ENCODE assay signal across 1 cellular context in the genomic region with DNA sequence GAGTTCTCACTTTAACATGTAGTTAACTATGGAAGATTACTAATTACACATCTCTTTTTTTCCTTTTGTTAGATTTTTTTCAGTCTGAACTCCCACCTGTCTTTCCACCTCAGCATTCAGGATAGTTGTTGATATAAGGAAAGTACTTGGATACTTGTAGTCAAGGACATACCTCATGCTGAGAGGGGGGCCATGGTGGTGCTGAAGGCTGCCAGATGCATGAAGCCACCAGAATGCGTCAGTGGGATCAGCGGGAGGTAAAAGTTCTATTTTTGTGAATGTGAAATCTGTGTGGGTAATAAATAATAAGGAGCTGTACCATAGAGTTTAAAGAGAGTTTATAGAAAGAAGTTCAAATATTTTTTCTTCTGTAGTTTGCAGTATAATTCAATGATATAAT.
TF ChIP-seq lines count a peak whose summit lies in the region.

No MANE protein-coding gene starts in this region.

TF ChIP-seq in WTC11, 78 proteins besides CTCF, POLR2A, EP300 and RAD21 (continued from another document):
- TF ChIP-seq, protein P1, sequence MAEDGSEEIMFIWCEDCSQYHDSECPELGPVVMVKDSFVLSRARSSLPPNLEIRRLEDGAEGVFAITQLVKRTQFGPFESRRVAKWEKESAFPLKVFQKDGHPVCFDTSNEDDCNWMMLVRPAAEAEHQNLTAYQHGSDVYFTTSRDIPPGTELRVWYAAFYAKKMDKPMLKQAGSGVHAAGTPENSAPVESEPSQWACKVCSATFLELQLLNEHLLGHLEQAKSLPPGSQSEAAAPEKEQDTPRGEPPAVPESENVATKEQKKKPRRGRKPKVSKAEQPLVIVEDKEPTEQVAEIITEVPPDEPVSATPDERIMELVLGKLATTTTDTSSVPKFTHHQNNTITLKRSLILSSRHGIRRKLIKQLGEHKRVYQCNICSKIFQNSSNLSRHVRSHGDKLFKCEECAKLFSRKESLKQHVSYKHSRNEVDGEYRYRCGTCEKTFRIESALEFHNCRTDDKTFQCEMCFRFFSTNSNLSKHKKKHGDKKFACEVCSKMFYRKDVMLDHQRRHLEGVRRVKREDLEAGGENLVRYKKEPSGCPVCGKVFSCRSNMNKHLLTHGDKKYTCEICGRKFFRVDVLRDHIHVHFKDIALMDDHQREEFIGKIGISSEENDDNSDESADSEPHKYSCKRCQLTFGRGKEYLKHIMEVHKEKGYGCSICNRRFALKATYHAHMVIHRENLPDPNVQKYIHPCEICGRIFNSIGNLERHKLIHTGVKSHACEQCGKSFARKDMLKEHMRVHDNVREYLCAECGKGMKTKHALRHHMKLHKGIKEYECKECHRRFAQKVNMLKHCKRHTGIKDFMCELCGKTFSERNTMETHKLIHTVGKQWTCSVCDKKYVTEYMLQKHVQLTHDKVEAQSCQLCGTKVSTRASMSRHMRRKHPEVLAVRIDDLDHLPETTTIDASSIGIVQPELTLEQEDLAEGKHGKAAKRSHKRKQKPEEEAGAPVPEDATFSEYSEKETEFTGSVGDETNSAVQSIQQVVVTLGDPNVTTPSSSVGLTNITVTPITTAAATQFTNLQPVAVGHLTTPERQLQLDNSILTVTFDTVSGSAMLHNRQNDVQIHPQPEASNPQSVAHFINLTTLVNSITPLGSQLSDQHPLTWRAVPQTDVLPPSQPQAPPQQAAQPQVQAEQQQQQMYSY (CRISPR knock-in tag; IDR thresholded peaks at IDR 0.05): no peak
- TF ChIP-seq ZNF232 (CRISPR knock-in tag; IDR thresholded peaks at IDR 0.05) (no peak), SOX15 (CRISPR knock-in tag; IDR thresholded peaks at IDR 0.05) (no peak), IRF2 (CRISPR knock-in tag; IDR thresholded peaks at IDR 0.05; ENCODE audit: borderline replicate concordance, low read depth) (no peak), CREM (CRISPR knock-in tag; IDR thresholded peaks at IDR 0.05) (no peak), GABPB1 (CRISPR knock-in tag; IDR thresholded peaks at IDR 0.05) (no peak), CREB1 (CRISPR knock-in tag; IDR thresholded peaks at IDR 0.05) (no peak), RORB (CRISPR knock-in tag; IDR thresholded peaks at IDR 0.05) (no peak), TEAD4 (CRISPR knock-in tag; IDR thresholded peaks at IDR 0.05) (no peak), PREB (CRISPR knock-in tag; IDR thresholded peaks at IDR 0.05; ENCODE audit: borderline replicate concordance) (no peak), NFATC4 (CRISPR knock-in tag; IDR thresholded peaks at IDR 0.05) (no peak), NR1H2 (CRISPR knock-in tag; IDR thresholded peaks at IDR 0.05) (no peak)
- TF ChIP-seq, protein P2, sequence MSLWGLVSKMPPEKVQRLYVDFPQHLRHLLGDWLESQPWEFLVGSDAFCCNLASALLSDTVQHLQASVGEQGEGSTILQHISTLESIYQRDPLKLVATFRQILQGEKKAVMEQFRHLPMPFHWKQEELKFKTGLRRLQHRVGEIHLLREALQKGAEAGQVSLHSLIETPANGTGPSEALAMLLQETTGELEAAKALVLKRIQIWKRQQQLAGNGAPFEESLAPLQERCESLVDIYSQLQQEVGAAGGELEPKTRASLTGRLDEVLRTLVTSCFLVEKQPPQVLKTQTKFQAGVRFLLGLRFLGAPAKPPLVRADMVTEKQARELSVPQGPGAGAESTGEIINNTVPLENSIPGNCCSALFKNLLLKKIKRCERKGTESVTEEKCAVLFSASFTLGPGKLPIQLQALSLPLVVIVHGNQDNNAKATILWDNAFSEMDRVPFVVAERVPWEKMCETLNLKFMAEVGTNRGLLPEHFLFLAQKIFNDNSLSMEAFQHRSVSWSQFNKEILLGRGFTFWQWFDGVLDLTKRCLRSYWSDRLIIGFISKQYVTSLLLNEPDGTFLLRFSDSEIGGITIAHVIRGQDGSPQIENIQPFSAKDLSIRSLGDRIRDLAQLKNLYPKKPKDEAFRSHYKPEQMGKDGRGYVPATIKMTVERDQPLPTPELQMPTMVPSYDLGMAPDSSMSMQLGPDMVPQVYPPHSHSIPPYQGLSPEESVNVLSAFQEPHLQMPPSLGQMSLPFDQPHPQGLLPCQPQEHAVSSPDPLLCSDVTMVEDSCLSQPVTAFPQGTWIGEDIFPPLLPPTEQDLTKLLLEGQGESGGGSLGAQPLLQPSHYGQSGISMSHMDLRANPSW (CRISPR knock-in tag; conservative IDR thresholded peaks at IDR 0.05; ENCODE audit: low read depth): no peak
TF ChIP-seq in WTC11: peak in this region for 0.
